In the genomic region with DNA sequence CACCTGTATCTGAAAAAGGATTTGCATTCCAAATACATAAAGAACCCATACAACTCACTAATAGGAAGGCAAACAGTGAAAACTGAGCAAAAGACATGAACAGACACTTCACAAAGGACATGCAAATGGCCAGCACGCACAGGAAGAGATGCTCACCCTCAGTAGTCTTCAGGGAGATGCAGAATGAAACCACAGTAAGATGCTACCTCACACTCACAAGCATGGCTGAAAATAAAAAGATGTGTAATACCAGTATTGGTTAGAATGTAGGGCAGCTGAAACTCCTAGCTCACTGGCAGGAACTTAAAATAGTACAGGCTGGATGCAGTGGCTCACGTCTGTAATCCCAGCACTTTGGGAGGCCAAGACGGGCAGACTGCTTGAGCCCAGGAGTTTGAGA, we compare ENCODE assay signal across 14 cellular contexts.
A peak's percentile ranks its signal among the peaks of the same experiment; 100 is the strongest.
DNase-seq lines count a peak whose midpoint lies in the region; ATAC-seq, FAIRE-seq and TF ChIP-seq lines count a peak whose summit lies in the region.
"Had no signal": no experiment of that assay in that cellular context is flagged by ENCODE, and none has a peak within 500 bp of the region (broad histone marks: within the 10 kb centered on the region; RNA-seq: fewer than 3 reads in every experiment).

No MANE protein-coding gene starts in this region.

- no peak overlapping the region for H3K4me3 Mint-ChIP-seq in T-helper 2 cell treated with Interferon-gamma antibody and Interleukin-4, amounts not matched to agents 5 μg/mL and 100 μg/mL, for 36 hours
- H3K4me3 Mint-ChIP-seq: type B pancreatic cell had no signal

- DNase-seq in GM13977 (ENCODE audit: low spot score) (peak; percentile 69), superior temporal gyrus (ENCODE audit: extremely low spot score) (no peak), SIG-M5 treated with dmso at 0.1 percent for 504 hours (lab: John Stamatoyannopoulos, UW; ENCODE audit: unreplicated experiment) (no peak), aorta (no peak), pancreas (no peak)
- DNase-seq in T-helper 2 cell treated with Interferon-gamma antibody and Interleukin-4, amounts not matched to agents 5 μg/mL and 100 μg/mL, for 36 hours (ENCODE audit: low spot score): peak; percentile 26
- DNase-seq: NCI-H510A; stimulated activated CD4-positive, alpha-beta T cell treated with anti-CD3 and anti-CD28 coated beads, Interleukin-4, amount 100 ng/mL, for 24 hours had no signal

- no peak for FAIRE-seq in pancreas (lab: Jason Lieb, UNC)
- FAIRE-seq: islet of Langerhans had no signal

- H3K27me3 Mint-ChIP-seq in T-helper 2 cell treated with Interferon-gamma antibody and Interleukin-4, amounts not matched to agents 5 μg/mL and 100 μg/mL, for 36 hours (ENCODE audit: low read depth): peaks cover 10% of the 10 kb centered on the region

- H3K36me3 Mint-ChIP-seq in T-helper 2 cell treated with Interferon-gamma antibody and Interleukin-4, amounts not matched to agents 5 μg/mL and 100 μg/mL, for 36 hours (ENCODE audit: low read depth): no peaks in the 10 kb centered on the region
- H3K36me3 Mint-ChIP-seq: CD4-positive, alpha-beta memory T cell; type B pancreatic cell had no signal

- WGBS in aorta, 2 donors: 56 to 58% methylated on average over 3 of the region's 3 CpGs
- 74 to 77% methylated on average over 3 of the region's 3 CpGs for WGBS in pancreas, 2 donors

- in situ Hi-C loops in GM13977 (cut with MboI; ENCODE audit: low pct_unique_long_range_greater_than_20kb, low sequenced_read_pairs, unreplicated experiment): no loop called here

- H3K9me3 ChIP-seq in aorta (ENCODE audit: control insufficient read depth, low read length): no peaks in the 10 kb centered on the region
- no peaks in the 10 kb centered on the region for H3K9me3 ChIP-seq in pancreas

- H3K27ac ChIP-seq in aorta (ENCODE audit: low read depth in 1 of 2, low read length in 2 of 2): no peak overlapping the region
- no peak overlapping the region for H3K27ac ChIP-seq in pancreas
- H3K27ac ChIP-seq: epithelial cell of prostate had no signal

- ATAC-seq in GM19452 (IDR thresholded peaks at IDR 0.05; ENCODE audit: unreplicated experiment) (peak; percentile 64), HG03039 (IDR thresholded peaks at IDR 0.05; ENCODE audit: unreplicated experiment) (peak; percentile 51), aorta (ENCODE audit: low FRiP score) (no peak), pancreas (no peak)

- TF ChIP-seq CTCF in GM13977 (IDR thresholded peaks at IDR 0.05; ENCODE audit: extremely low read depth, insufficient read depth, missing control alignments): no peak
- TF ChIP-seq CTCF in pancreas (IDR thresholded peaks at IDR 0.05): no peak

- H3K4me3 ChIP-seq in aorta (ENCODE audit: low read length in 2 of 2) (no peak overlapping the region), pancreas (no peak overlapping the region)

- H3K4me1 Mint-ChIP-seq in T-helper 2 cell treated with Interferon-gamma antibody and Interleukin-4, amounts not matched to agents 5 μg/mL and 100 μg/mL, for 36 hours (ENCODE audit: low read depth): peaks cover 10% of the 10 kb centered on the region

- H3K4me1 ChIP-seq in aorta (ENCODE audit: control insufficient read depth in 1 of 2, insufficient read depth in 2 of 2, low read length in 2 of 2): no peaks in the 10 kb centered on the region
- no peaks in the 10 kb centered on the region for H3K4me1 ChIP-seq in pancreas

- H3K27me3 ChIP-seq in aorta (ENCODE audit: control insufficient read depth in 1 of 2, insufficient read depth in 2 of 2, low read length in 1 of 2): no peaks in the 10 kb centered on the region
- no peaks in the 10 kb centered on the region for H3K27me3 ChIP-seq in pancreas

- no peak overlapping the region for H3K27ac Mint-ChIP-seq in T-helper 2 cell treated with Interferon-gamma antibody and Interleukin-4, amounts not matched to agents 5 μg/mL and 100 μg/mL, for 36 hours
- H3K27ac Mint-ChIP-seq: type B pancreatic cell had no signal

- H3K9me3 Mint-ChIP-seq in T-helper 2 cell treated with Interferon-gamma antibody and Interleukin-4, amounts not matched to agents 5 μg/mL and 100 μg/mL, for 36 hours: no peaks in the 10 kb centered on the region
- H3K9me3 Mint-ChIP-seq: CD4-positive, alpha-beta memory T cell; type B pancreatic cell had no signal

- intact Hi-C loops in aorta (cut with DNase I) (no loop called here), pancreas (cut with DNase I) (loop anchor here in 1 of 3 donors (10.0 kb wide), 1 partner anchor 249 kb away; no protein-coding TSS in a partner anchor)

- H3K36me3 ChIP-seq in aorta (ENCODE audit: control insufficient read depth in 1 of 2, insufficient read depth in 2 of 2, low read length in 1 of 2) (no peaks in the 10 kb centered on the region), pancreas (no peaks in the 10 kb centered on the region)

Comparison
In these comparisons a context has a peak if more than half of its experiments do, and no peak if none do; other contexts are left out.
1. DNase-seq: peak in GM13977 (single experiment) and T-helper 2 cell treated with Interferon-gamma antibody and Interleukin-4, amounts not matched to agents 5 μg/mL and 100 μg/mL, for 36 hours (single experiment); none in superior temporal gyrus (single experiment), SIG-M5 treated with dmso at 0.1 percent for 504 hours (single experiment), aorta (0 of 2) and pancreas (0 of 6).
2. ATAC-seq: peak in GM19452 (single experiment) and HG03039 (single experiment); none in aorta (single experiment) and pancreas (0 of 4).